8 cellular contexts compared by ENCODE assay signal in genomic region chr6:26216015-26216885, GRCh38.
DNase-seq lines count a peak whose midpoint lies in the region; ATAC-seq and TF ChIP-seq lines count a peak whose summit lies in the region.

No MANE protein-coding gene starts in this region.

- WGBS in stomach, 5 donors: 1 to 2% (median 2%) methylated on average over 41 of the region's 41 CpGs

- H3K27me3 ChIP-seq in stomach: peaks cover 2 to 79% (median 23%) of the 10 kb centered on the region in 3 donors

- H3K27ac ChIP-seq in stomach: peak overlapping the region; percentile 69 to 96 (median 96)

- no peaks in the 10 kb centered on the region for H3K36me3 ChIP-seq in stomach

- DNase-seq in COR-L47 (lab: John Stamatoyannopoulos, UW) (peak; percentile 96), NOMO-1 (lab: John Stamatoyannopoulos, UW; ENCODE audit: unreplicated experiment in 2 of 2) (peak; percentile 86 to 93), activated T-cell treated with anti-CD3 and anti-CD28 coated beads for 1 hour (ENCODE audit: low read depth) (peak; percentile 55), epithelial cell of proximal tubule (ENCODE audit: low read depth) (peak; percentile 99), middle frontal gyrus (ENCODE audit: extremely low spot score, low spot score) (peak; percentile 93), stomach (peak; percentile 70)

- peak in 2 of 4 donors; percentile 99 for TF ChIP-seq POLR2A in stomach (IDR thresholded peaks at IDR 0.05)

- TF ChIP-seq CTCF in epithelial cell of proximal tubule (conservative IDR thresholded peaks at IDR 0.05; ENCODE audit: low read depth, low read length): no peak
- no peak for TF ChIP-seq CTCF in stomach (IDR thresholded peaks at IDR 0.05)

- TF ChIP-seq EP300 in stomach (IDR thresholded peaks at IDR 0.05): no peak

- H3K4me3 ChIP-seq in epithelial cell of proximal tubule (ENCODE audit: low read depth, low read length) (peak overlapping the region; percentile 63), stomach (peak overlapping the region; percentile 46 to 53 (median 48))

- peaks cover 4 to 31% (median 7%) of the 10 kb centered on the region in 4 donors for H3K4me1 ChIP-seq in stomach

- ATAC-seq in GM19463 (IDR thresholded peaks at IDR 0.05; ENCODE audit: unreplicated experiment) (peak; percentile 71), HG03571 (IDR thresholded peaks at IDR 0.05; ENCODE audit: unreplicated experiment) (peak; percentile 68)

- intact Hi-C loops in stomach (cut with DNase I; ENCODE audit: low total_unique reads): no loop called here

- no peaks in the 10 kb centered on the region for H3K9me3 ChIP-seq in stomach

Comparison
In these comparisons a context has a peak if more than half of its experiments do, and no peak if none do; other contexts are left out.
1. Peak in every context shown above with its lines: DNase-seq, ATAC-seq, H3K4me3 ChIP-seq and H3K27ac ChIP-seq.